Comparison of ENCODE assay signal across 7 cellular contexts in the genomic region with DNA sequence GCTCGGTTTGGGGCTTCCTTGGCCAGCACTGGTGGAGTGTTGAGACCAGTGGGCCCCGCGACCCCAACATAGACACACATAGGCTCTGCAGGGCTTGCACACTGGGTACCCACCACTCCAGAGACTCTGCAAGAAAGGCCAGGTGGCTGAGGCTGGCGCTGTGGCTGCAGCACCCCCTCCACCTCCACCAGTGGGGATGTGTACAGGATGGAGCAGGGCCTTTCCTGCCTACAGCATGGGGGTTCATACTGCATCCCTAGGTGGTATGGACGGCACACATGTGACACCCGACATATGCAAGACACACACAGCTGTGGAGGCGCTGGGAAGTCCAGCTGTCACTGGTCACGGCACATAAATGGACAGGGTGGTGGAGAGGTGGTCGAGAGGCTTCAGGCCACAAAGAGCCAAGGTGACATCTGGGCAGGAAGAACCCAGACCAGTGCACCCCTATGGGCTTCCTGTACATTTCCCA. TPM values are rescaled to one million over a fixed set of nuclear protein-coding genes. Genes with fewer than 3 reads are reported as not detected.
DNase-seq lines count a peak whose midpoint lies in the region; TF ChIP-seq lines count a peak whose summit lies in the region.

No MANE protein-coding gene starts in this region.

- H3K9ac ChIP-seq in adipocyte (ENCODE audit: low read length): peak overlapping the region; percentile 80
- peak overlapping the region in 1 of 2 donors; percentile 50 for H3K9ac ChIP-seq in liver (ENCODE audit: low read depth in 1 of 2, low read length in 2 of 2)

- H3K36me3 Mint-ChIP-seq in IgD-negative memory B cell: peaks cover 4% of the 10 kb centered on the region

- H3K27ac ChIP-seq in liver (ENCODE audit: low read depth in 1 of 2, low read length in 2 of 2) (no peak overlapping the region), temporal lobe (ENCODE audit: low read depth, low read length) (peak overlapping the region; percentile 77)

- H3K9me3 ChIP-seq in adipocyte (ENCODE audit: control insufficient read depth, low read length) (no peaks in the 10 kb centered on the region), liver (ENCODE audit: control insufficient read depth in 4 of 4, low read length in 3 of 4) (no peaks in the 10 kb centered on the region)

- H3K4me1 ChIP-seq in adipocyte (ENCODE audit: control insufficient read depth, insufficient read depth, low read length): peaks cover 32% of the 10 kb centered on the region
- peaks cover 22 to 40% (median 35%) of the 10 kb centered on the region in 4 donors for H3K4me1 ChIP-seq in liver (ENCODE audit: control insufficient read depth in 4 of 4, insufficient read depth in 4 of 4, low read length in 3 of 4)

- no peaks in the 10 kb centered on the region for H3K9me3 Mint-ChIP-seq in IgD-negative memory B cell

- H3K27ac Mint-ChIP-seq in IgD-negative memory B cell: peak overlapping the region in 2 of 3 donors; percentile 74 to 87

- H3K27me3 Mint-ChIP-seq in IgD-negative memory B cell: no peaks in the 10 kb centered on the region

- peaks cover 18 to 37% (median 22%) of the 10 kb centered on the region in 3 donors for H3K4me1 Mint-ChIP-seq in IgD-negative memory B cell

- H3K4me3 Mint-ChIP-seq in IgD-negative memory B cell: peak overlapping the region; percentile 80 to 93 (median 85)

- H3K36me3 ChIP-seq in adipocyte (ENCODE audit: control insufficient read depth, insufficient read depth, low read length, severe bottlenecking) (peaks cover 1% of the 10 kb centered on the region), liver (ENCODE audit: control insufficient read depth in 4 of 4, insufficient read depth in 3 of 4, low read depth in 1 of 4, low read length in 3 of 4) (peaks cover 0 to 7% (median 3%) of the 10 kb centered on the region in 4 donors)

- H3K27me3 ChIP-seq in adipocyte (replicated peaks; ENCODE audit: control insufficient read depth, insufficient read depth, low read length): no peaks in the 10 kb centered on the region
- no peaks in the 10 kb centered on the region for H3K27me3 ChIP-seq in liver (ENCODE audit: control insufficient read depth in 4 of 4, insufficient read depth in 4 of 4, low read length in 3 of 4)

- H3K4me3 ChIP-seq in adipocyte (ENCODE audit: low read length) (peak overlapping the region; percentile 85), liver (ENCODE audit: low read depth in 1 of 3, low read length in 3 of 3) (peak overlapping the region; percentile 62 to 82 (median 73))

- no peak for TF ChIP-seq RAD21 in liver (IDR thresholded peaks at IDR 0.05)

- WGBS in liver: 83% methylated on average over 9 of the region's 9 CpGs

- no peak for DNase-seq in adipocyte (ENCODE audit: low read depth)
- no peak for DNase-seq in SK-N-DZ (ENCODE audit: low spot score)
- no peak for DNase-seq in HUDEP-2 (lab: John Stamatoyannopoulos, UW; ENCODE audit: unreplicated experiment in 76 of 76)
- no peak for DNase-seq in hepatic stellate cell (ENCODE audit: low spot score)

- TF ChIP-seq CTCF in liver (IDR thresholded peaks at IDR 0.05; ENCODE audit: low read depth, low read length, missing input control): no peak

TF ChIP-seq in liver, 16 proteins besides CTCF, POLR2A, EP300 and RAD21:
- TF ChIP-seq JUND (IDR thresholded peaks at IDR 0.05): no peak
- no peak for TF ChIP-seq FOXA1 (IDR thresholded peaks at IDR 0.05)
- no peak for TF ChIP-seq NR2F2 (IDR thresholded peaks at IDR 0.05)
- no peak for TF ChIP-seq EGR1 (IDR thresholded peaks at IDR 0.05; ENCODE audit: low read depth in 2 of 2)
- TF ChIP-seq RXRA (IDR thresholded peaks at IDR 0.05): no peak
- TF ChIP-seq ATF3 (IDR thresholded peaks at IDR 0.05): no peak
- TF ChIP-seq REST (IDR thresholded peaks at IDR 0.05): no peak
- no peak for TF ChIP-seq FOXA2 (IDR thresholded peaks at IDR 0.05)
- TF ChIP-seq HNF4G (IDR thresholded peaks at IDR 0.05): no peak
- no peak for TF ChIP-seq MAX (IDR thresholded peaks at IDR 0.05)
- no peak for TF ChIP-seq YY1 (IDR thresholded peaks at IDR 0.05)

RNA-seq across cellular contexts. Expression of gene RNPEPL1, which starts 1.3 kb away (rescaled TPM):
- polyA plus RNA-seq in IgD-negative memory B cell: 22.6 TPM
- total RNA-seq in liver: 10 to 100 TPM; 26.1 to 32.8 TPM
- polyA plus RNA-seq in liver: 10 to 100 TPM; 24.8 to 43.9 TPM
- 7.1 TPM for total RNA-seq in temporal lobe
- polyA plus RNA-seq in SK-N-DZ (2014; cell fraction: cytosol; rRNA removed): 20.9 and 24.6 TPM in 2 replicates
- polyA plus RNA-seq in SK-N-DZ (2014; cell fraction: nucleus; rRNA removed): 52.1 and 94.9 TPM in 2 replicates

RNA-seq across cellular contexts. Expression of gene DUSP28, which starts 9.4 kb away (rescaled TPM):
- polyA plus RNA-seq in IgD-negative memory B cell (23.4 TPM), liver (1 to 10 TPM; 2.4 to 4.1 TPM)
- total RNA-seq in liver (1 to 10 TPM; 1.9 to 3.5 TPM), temporal lobe (4.7 TPM)
- polyA plus RNA-seq in SK-N-DZ (2014; cell fraction: cytosol; rRNA removed): 8.2 and 11.3 TPM in 2 replicates
- polyA plus RNA-seq in SK-N-DZ (2014; cell fraction: nucleus; rRNA removed): 3.3 and 6.3 TPM in 2 replicates

RNA-seq across cellular contexts. Expression of gene ANKMY1, which starts 11.8 kb away (rescaled TPM):
- polyA plus RNA-seq in IgD-negative memory B cell: 18.4 TPM
- 10 to 100 TPM in 1 of 2 donors, 1 to 10 TPM in 1; 5.4 to 12.8 TPM for total RNA-seq in liver
- 1 to 10 TPM; 2.5 to 3.0 TPM for polyA plus RNA-seq in liver
- 7.1 TPM for total RNA-seq in temporal lobe
- polyA plus RNA-seq in SK-N-DZ (2014; cell fraction: cytosol; rRNA removed): 11.4 and 18.0 TPM in 2 replicates
- polyA plus RNA-seq in SK-N-DZ (2014; cell fraction: nucleus; rRNA removed): 16.7 and 28.4 TPM in 2 replicates

RNA-seq across cellular contexts. Expression of gene CAPN10, which starts 17.0 kb away (rescaled TPM):
- polyA plus RNA-seq in IgD-negative memory B cell (18.2 TPM), liver (1 to 10 TPM; 4.8 to 7.6 TPM)
- total RNA-seq in liver (10 to 100 TPM in 1 of 2 donors, 1 to 10 TPM in 1; 5.3 to 11.3 TPM), temporal lobe (18.2 TPM)
- 33.5 and 49.4 TPM in 2 replicates for polyA plus RNA-seq in SK-N-DZ (2014; cell fraction: cytosol; rRNA removed)
- polyA plus RNA-seq in SK-N-DZ (2014; cell fraction: nucleus; rRNA removed): 222 and 266 TPM in 2 replicates

RNA-seq across cellular contexts. Expression of gene GPR35, which starts 55.7 kb away (rescaled TPM):
- polyA plus RNA-seq in IgD-negative memory B cell (not detected), liver (under 1 TPM; 0.30 to 0.38 TPM)
- total RNA-seq in liver (1 to 10 TPM in 1 of 2 donors, under 1 TPM in 1; 0.50 to 2.4 TPM), temporal lobe (0.98 TPM)
- polyA plus RNA-seq in SK-N-DZ (2014; cell fraction: cytosol; rRNA removed): not detected in 2 replicates
- 0.16 TPM in 1 of 2 replicates, not detected in the other for polyA plus RNA-seq in SK-N-DZ (2014; cell fraction: nucleus; rRNA removed)
